Comparison of ENCODE assay signal across 28 cellular contexts in genomic region chr12:22234561-22234960, GRCh38.
DNase-seq lines count a peak whose midpoint lies in the region; ATAC-seq and TF ChIP-seq lines count a peak whose summit lies in the region.
"Had no signal": no experiment of that assay in that cellular context is flagged by ENCODE, and none has a peak within 500 bp of the region (broad histone marks: within the 10 kb centered on the region; RNA-seq: fewer than 3 reads in every experiment).

No MANE protein-coding gene starts in this region.

- no peak for TF ChIP-seq EP300 in gastroesophageal sphincter (IDR thresholded peaks at IDR 0.05)

- ATAC-seq in gastroesophageal sphincter (peak; percentile 71), GM18907 (IDR thresholded peaks at IDR 0.05; ENCODE audit: unreplicated experiment) (no peak)
- ATAC-seq: left lobe of liver; stimulated activated naive CD8-positive, alpha-beta T cell treated with anti-CD3 and anti-CD28 coated beads, Interleukin-15, Interleukin-2, amounts not matched to agents 100 U/mL and 50 U/mL, for 24 hours had no signal

- peaks cover 2% of the 10 kb centered on the region for H3K27me3 Mint-ChIP-seq in T-helper 2 cell treated with Interferon-gamma antibody and Interleukin-4, amounts not matched to agents 5 μg/mL and 100 μg/mL, for 36 hours (ENCODE audit: low read depth)
- H3K27me3 Mint-ChIP-seq: central memory CD8-positive, alpha-beta T cell; IgD-negative memory B cell had no signal

- DNase-seq in AG20443 (ENCODE audit: low spot score) (peak; percentile 69), HS-5 (ENCODE audit: low read depth) (peak; percentile 84), cardiac fibroblast (ENCODE audit: low read depth in 2 of 2) (peak; percentile 46 to 51)
- no peak for DNase-seq in activated CD4-positive, alpha-beta T cell treated with anti-CD3 and anti-CD28 coated beads, Interleukin-2, amount 50 U/mL, for 48 hours
- DNase-seq in stimulated activated CD4-positive, alpha-beta T cell treated with anti-CD3 and anti-CD28 coated beads, Interleukin-12 subunit alpha, Interleukin-12 subunit beta, amount 100 ng/mL, for 4 hours = no peak
- no peak for DNase-seq in T-helper 2 cell treated with Interferon-gamma antibody and Interleukin-4, amounts not matched to agents 5 μg/mL and 100 μg/mL, for 36 hours (ENCODE audit: low spot score)
- DNase-seq: activated CD4-positive, alpha-beta T cell treated with anti-CD3 and anti-CD28 coated beads, Interleukin-2, amount 50 U/mL, for 1 hour; activated effector memory CD4-positive, alpha-beta T cell treated with anti-CD3 and anti-CD28 coated beads, Interleukin-2, amount 50 U/mL, for 16 hours; Calu3; MV-4-11; NCI-H1694 treated with DMSO at 0.1 percent for 48 hours; NCI-H774; OCI-M1; small intestine; stimulated activated CD4-positive, alpha-beta T cell treated with anti-CD3 and anti-CD28 coated beads, Interleukin-2, amount 100 ng/mL, for 48 hours; stimulated activated naive CD8-positive, alpha-beta T cell treated with anti-CD3 and anti-CD28 coated beads, Interleukin-15, Interleukin-2, amounts not matched to agents 100 U/mL and 50 U/mL, for 24 hours had no signal

- TF ChIP-seq POLR2A in gastroesophageal sphincter (IDR thresholded peaks at IDR 0.05) = no peak

- H3K9me3 ChIP-seq in gastroesophageal sphincter = peaks cover 0 to 6% (median 0%) of the 10 kb centered on the region in 3 donors
- H3K9me3 ChIP-seq: prostate gland, SJSA1 had no signal

- H3K4me1 ChIP-seq in gastroesophageal sphincter = peaks cover 0 to 10% (median 0%) of the 10 kb centered on the region in 3 donors
- H3K4me1 ChIP-seq: prostate gland, tibial nerve had no signal

- H3K27ac ChIP-seq in gastroesophageal sphincter = no peak overlapping the region
- H3K27ac ChIP-seq: heart left ventricle, HL-60, prostate gland, SJSA1, tibial nerve, VCaP had no signal

- no peaks in the 10 kb centered on the region for H3K4me1 Mint-ChIP-seq in T-helper 2 cell treated with Interferon-gamma antibody and Interleukin-4, amounts not matched to agents 5 μg/mL and 100 μg/mL, for 36 hours (ENCODE audit: low read depth)
- H3K4me1 Mint-ChIP-seq: central memory CD8-positive, alpha-beta T cell; IgD-negative memory B cell had no signal

- H3K9me3 Mint-ChIP-seq in T-helper 2 cell treated with Interferon-gamma antibody and Interleukin-4, amounts not matched to agents 5 μg/mL and 100 μg/mL, for 36 hours = no peaks in the 10 kb centered on the region
- H3K9me3 Mint-ChIP-seq: central memory CD8-positive, alpha-beta T cell; T-helper 1 cell treated with Interleukin-12 subunit alpha and Interleukin-12 subunit beta and Interleukin-4 antibody, amounts not matched to agents 30 μg/mL and 1 μg/mL, for 36 hours had no signal

- H3K27me3 ChIP-seq in gastroesophageal sphincter = no peaks in the 10 kb centered on the region
- H3K27me3 ChIP-seq: heart left ventricle, SJSA1, tibial nerve had no signal

- TF ChIP-seq CTCF in cardiac fibroblast (IDR thresholded peaks at IDR 0.05; ENCODE audit: low read depth, low read length) = no peak
- TF ChIP-seq CTCF in gastroesophageal sphincter (IDR thresholded peaks at IDR 0.05) = no peak

- H3K36me3 Mint-ChIP-seq in T-helper 2 cell treated with Interferon-gamma antibody and Interleukin-4, amounts not matched to agents 5 μg/mL and 100 μg/mL, for 36 hours (ENCODE audit: low read depth) = no peaks in the 10 kb centered on the region
- H3K36me3 Mint-ChIP-seq: IgD-negative memory B cell had no signal

- no peaks in the 10 kb centered on the region for H3K36me3 ChIP-seq in gastroesophageal sphincter
- H3K36me3 ChIP-seq: heart left ventricle, prostate gland, SJSA1, tibial nerve had no signal

- H3K4me3 Mint-ChIP-seq in T-helper 2 cell treated with Interferon-gamma antibody and Interleukin-4, amounts not matched to agents 5 μg/mL and 100 μg/mL, for 36 hours = no peak overlapping the region
- H3K4me3 Mint-ChIP-seq: central memory CD8-positive, alpha-beta T cell; IgD-negative memory B cell; T-helper 1 cell treated with Interleukin-12 subunit alpha and Interleukin-12 subunit beta and Interleukin-4 antibody, amounts not matched to agents 30 μg/mL and 1 μg/mL, for 36 hours had no signal

- no peak overlapping the region for H3K27ac Mint-ChIP-seq in T-helper 2 cell treated with Interferon-gamma antibody and Interleukin-4, amounts not matched to agents 5 μg/mL and 100 μg/mL, for 36 hours
- H3K27ac Mint-ChIP-seq: IgD-negative memory B cell; T-helper 1 cell treated with Interleukin-12 subunit alpha and Interleukin-12 subunit beta and Interleukin-4 antibody, amounts not matched to agents 30 μg/mL and 1 μg/mL, for 36 hours had no signal

- H3K4me3 ChIP-seq in cardiac fibroblast (replicated peaks in 1 of 2; ENCODE audit: low read depth in 2 of 2, low read length in 2 of 2) (no peak overlapping the region), gastroesophageal sphincter (no peak overlapping the region)
- H3K4me3 ChIP-seq: heart left ventricle, prostate gland, SJSA1, tibial nerve had no signal

Comparison
In these comparisons a context has a peak if more than half of its experiments do, and no peak if none do; other contexts are left out.
1. DNase-seq: peak in AG20443 (single experiment), HS-5 (single experiment) and cardiac fibroblast (2 of 2); none in activated CD4-positive, alpha-beta T cell treated with anti-CD3 and anti-CD28 coated beads, Interleukin-2, amount 50 U/mL, for 48 hours (0 of 2), stimulated activated CD4-positive, alpha-beta T cell treated with anti-CD3 and anti-CD28 coated beads, Interleukin-12 subunit alpha, Interleukin-12 subunit beta, amount 100 ng/mL, for 4 hours (single experiment) and T-helper 2 cell treated with Interferon-gamma antibody and Interleukin-4, amounts not matched to agents 5 μg/mL and 100 μg/mL, for 36 hours (single experiment).